37 cellular contexts compared by ENCODE assay signal in the genomic region with DNA sequence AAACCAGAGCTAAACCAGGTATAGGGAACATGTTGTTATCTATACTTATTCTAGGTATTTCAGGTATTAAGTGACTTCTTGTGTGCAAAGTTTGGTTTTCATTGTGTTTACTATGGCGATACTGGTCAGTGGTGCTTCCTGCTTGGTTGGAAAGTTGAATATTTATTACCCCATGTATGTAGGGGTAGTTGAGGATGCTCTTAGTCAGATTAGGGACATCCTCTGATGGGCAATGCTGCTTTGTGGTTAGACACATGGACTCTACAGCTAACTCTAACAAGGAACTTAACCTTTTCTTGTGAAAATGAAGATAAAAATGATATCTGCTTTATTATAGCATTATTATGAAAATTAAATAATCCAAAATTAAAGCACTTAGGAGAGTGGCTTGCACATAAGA. TPM values are rescaled to one million over a fixed set of nuclear protein-coding genes. Genes with fewer than 3 reads are reported as not detected.
"Had no signal": no experiment of that assay in that cellular context is flagged by ENCODE, and none has a peak within 500 bp of the region (broad histone marks: within the 10 kb centered on the region; RNA-seq: fewer than 3 reads in every experiment).

No MANE protein-coding gene starts in this region.

- H3K36me3 ChIP-seq: adrenal gland, esophagus muscularis mucosa, gastrocnemius medialis had no signal

- H3K4me3 ChIP-seq: adrenal gland, coronary artery, dorsolateral prefrontal cortex, esophagus muscularis mucosa, gastrocnemius medialis had no signal

- H3K4me1 Mint-ChIP-seq: activated CD4-positive, alpha-beta T cell treated with anti-CD3 and anti-CD28 coated beads for 36 hours; activated CD4-positive, alpha-beta T cell treated with anti-CD3 and anti-CD28 coated beads, Interleukin-2, amount 10 ng/mL, durations not matched to agents 24 days and 14 days; activated CD8-positive, alpha-beta memory T cell treated with anti-CD3 and anti-CD28 coated beads, Interleukin-2, amount 10 ng/mL, durations not matched to agents 7 days and 5 days; activated naive CD4-positive, alpha-beta T cell treated with anti-CD3 and anti-CD28 coated beads, Interleukin-2, amount 50 U/mL, for 24 hours; activated naive CD8-positive, alpha-beta T cell treated with anti-CD3 and anti-CD28 coated beads for 36 hours; activated naive CD8-positive, alpha-beta T cell treated with anti-CD3 and anti-CD28 coated beads, Interleukin-2, amount 50 U/mL, for 24 hours; brain; central memory CD8-positive, alpha-beta T cell had no signal

- H3K27ac Mint-ChIP-seq: activated CD4-positive, alpha-beta memory T cell treated with anti-CD3 and anti-CD28 coated beads for 36 hours; activated CD4-positive, alpha-beta T cell treated with anti-CD3 and anti-CD28 coated beads for 36 hours; activated CD4-positive, alpha-beta T cell treated with anti-CD3 and anti-CD28 coated beads, Interleukin-2, amount 10 ng/mL, durations not matched to agents 24 days and 14 days; activated CD8-positive, alpha-beta memory T cell treated with anti-CD3 and anti-CD28 coated beads, Interleukin-2, amount 10 ng/mL, durations not matched to agents 7 days and 5 days; activated CD8-positive, alpha-beta T cell treated with anti-CD3 and anti-CD28 coated beads, Interleukin-2, amount 10 ng/mL, durations not matched to agents 7 days and 5 days; activated naive CD4-positive, alpha-beta T cell treated with anti-CD3 and anti-CD28 coated beads for 36 hours; activated naive CD4-positive, alpha-beta T cell treated with anti-CD3 and anti-CD28 coated beads, Interleukin-2, amount 50 U/mL, for 24 hours; activated naive CD8-positive, alpha-beta T cell treated with anti-CD3 and anti-CD28 coated beads for 36 hours; activated naive CD8-positive, alpha-beta T cell treated with anti-CD3 and anti-CD28 coated beads, Interleukin-2, amount 50 U/mL, for 24 hours; activated T-helper 1 cell treated with anti-CD3 and anti-CD28 coated beads, Interleukin-12 subunit alpha, Interleukin-12 subunit beta, Interleukin-2, Interleukin-4 antibody, amounts not matched to agents 30 ng/mL and 10 ng/mL and 1 ng/mL, durations not matched to agents 14 hours and 24 hours and 36 hours; activated T-helper 2 cell treated with anti-CD3 and anti-CD28 coated beads, Interferon-gamma antibody, Interleukin-2, Interleukin-4, amounts not matched to agents 10 μg/mL and 5 μg/mL and 100 μg/mL, durations not matched to agents 14 hours and 24 hours and 36 hours; brain; dendritic cell treated with granulocyte-macrophage colony-stimulating factor and Interleukin-4, amounts not matched to agents 40 ng/mL and 50 ng/mL, for 4 days had no signal

- H3K27me3 ChIP-seq: adrenal gland, dorsolateral prefrontal cortex, esophagus muscularis mucosa, foreskin keratinocyte, gastrocnemius medialis had no signal

- H3K36me3 Mint-ChIP-seq: activated CD4-positive, alpha-beta memory T cell treated with anti-CD3 and anti-CD28 coated beads for 36 hours; activated CD8-positive, alpha-beta memory T cell treated with anti-CD3 and anti-CD28 coated beads, Interleukin-2, amount 10 ng/mL, durations not matched to agents 7 days and 5 days; activated naive CD4-positive, alpha-beta T cell treated with anti-CD3 and anti-CD28 coated beads, Interleukin-2, amount 50 U/mL, for 24 hours; activated naive CD8-positive, alpha-beta T cell treated with anti-CD3 and anti-CD28 coated beads for 36 hours; brain had no signal

- DNase-seq: activated CD4-positive, alpha-beta memory T cell treated with anti-CD3 and anti-CD28 coated beads for 36 hours; activated CD4-positive, alpha-beta T cell treated with anti-CD3 and anti-CD28 coated beads for 36 hours; activated CD4-positive, CD25-positive, alpha-beta regulatory T cell; activated CD4-positive, CD25-positive, alpha-beta regulatory T cell treated with anti-CD3 and anti-CD28 coated beads, Interleukin-2, amount 50 U/mL, for 72 hours; activated CD8-positive, alpha-beta memory T cell treated with anti-CD3 and anti-CD28 coated beads, Interleukin-2, amount 10 ng/mL, durations not matched to agents 7 days and 5 days; activated CD8-positive, alpha-beta memory T cell treated with anti-CD3 and anti-CD28 coated beads, Interleukin-2, amount 50 U/mL, for 4 hours; activated CD8-positive, alpha-beta T cell treated with anti-CD3 and anti-CD28 coated beads, Interleukin-2, amount 10 ng/mL, durations not matched to agents 7 days and 5 days; activated effector memory CD4-positive, alpha-beta T cell treated with anti-CD3 and anti-CD28 coated beads, Interleukin-2, amount 50 U/mL, for 16 hours; activated naive CD4-positive, alpha-beta T cell treated with anti-CD3 and anti-CD28 coated beads for 36 hours; activated naive CD8-positive, alpha-beta T cell treated with anti-CD3 and anti-CD28 coated beads for 36 hours; activated naive CD8-positive, alpha-beta T cell treated with anti-CD3 and anti-CD28 coated beads, Interleukin-2, amount 50 U/mL, for 24 hours; activated T-cell treated with anti-CD3 and anti-CD28 coated beads, Interleukin-2, amount 50 U/mL, for 1 hour; activated T-cell treated with anti-CD3 and anti-CD28 coated beads, Interleukin-2, amount 50 U/mL, for 48 hours; adrenal gland; amygdala; aorta; dorsolateral prefrontal cortex; effector memory CD4-positive, alpha-beta T cell; erythroblast; foreskin keratinocyte; gastrocnemius medialis; glutamatergic neuron; T-helper 2 cell had no signal

- H3K27ac ChIP-seq: adrenal gland, coronary artery, dorsolateral prefrontal cortex, esophagus muscularis mucosa, foreskin keratinocyte, gastrocnemius medialis had no signal

- H3K9me3 ChIP-seq: adrenal gland, esophagus muscularis mucosa, gastrocnemius medialis had no signal

- H3K9me3 Mint-ChIP-seq: activated CD4-positive, alpha-beta memory T cell treated with anti-CD3 and anti-CD28 coated beads for 36 hours; activated CD4-positive, alpha-beta T cell treated with anti-CD3 and anti-CD28 coated beads, Interleukin-2, amount 10 ng/mL, durations not matched to agents 24 days and 14 days; activated naive CD4-positive, alpha-beta T cell treated with anti-CD3 and anti-CD28 coated beads for 36 hours; activated naive CD4-positive, alpha-beta T cell treated with anti-CD3 and anti-CD28 coated beads, Interleukin-2, amount 50 U/mL, for 24 hours; activated naive CD8-positive, alpha-beta T cell treated with anti-CD3 and anti-CD28 coated beads for 36 hours; activated naive CD8-positive, alpha-beta T cell treated with anti-CD3 and anti-CD28 coated beads, Interleukin-2, amount 50 U/mL, for 24 hours; activated T-helper 1 cell treated with anti-CD3 and anti-CD28 coated beads, Interleukin-12 subunit alpha, Interleukin-12 subunit beta, Interleukin-2, Interleukin-4 antibody, amounts not matched to agents 30 ng/mL and 10 ng/mL and 1 ng/mL, durations not matched to agents 14 hours and 24 hours and 36 hours; activated T-helper 2 cell treated with anti-CD3 and anti-CD28 coated beads, Interferon-gamma antibody, Interleukin-2, Interleukin-4, amounts not matched to agents 10 μg/mL and 5 μg/mL and 100 μg/mL, durations not matched to agents 14 hours and 24 hours and 36 hours; brain; central memory CD8-positive, alpha-beta T cell; dendritic cell treated with granulocyte-macrophage colony-stimulating factor and Interleukin-4, amounts not matched to agents 40 ng/mL and 50 ng/mL, for 4 days had no signal

- H3K27me3 Mint-ChIP-seq: brain; dendritic cell treated with granulocyte-macrophage colony-stimulating factor and Interleukin-4, amounts not matched to agents 40 ng/mL and 50 ng/mL, for 4 days had no signal

- H3K4me1 ChIP-seq: adrenal gland, foreskin keratinocyte had no signal

- H3K4me3 Mint-ChIP-seq: activated CD4-positive, alpha-beta memory T cell treated with anti-CD3 and anti-CD28 coated beads for 36 hours; activated CD4-positive, alpha-beta T cell treated with anti-CD3 and anti-CD28 coated beads for 36 hours; activated CD4-positive, alpha-beta T cell treated with anti-CD3 and anti-CD28 coated beads, Interleukin-2, amount 10 ng/mL, durations not matched to agents 24 days and 14 days; activated CD8-positive, alpha-beta memory T cell treated with anti-CD3 and anti-CD28 coated beads, Interleukin-2, amount 10 ng/mL, durations not matched to agents 7 days and 5 days; activated CD8-positive, alpha-beta T cell treated with anti-CD3 and anti-CD28 coated beads, Interleukin-2, amount 10 ng/mL, durations not matched to agents 7 days and 5 days; activated naive CD4-positive, alpha-beta T cell treated with anti-CD3 and anti-CD28 coated beads for 36 hours; activated naive CD4-positive, alpha-beta T cell treated with anti-CD3 and anti-CD28 coated beads, Interleukin-2, amount 50 U/mL, for 24 hours; activated naive CD8-positive, alpha-beta T cell treated with anti-CD3 and anti-CD28 coated beads for 36 hours; activated naive CD8-positive, alpha-beta T cell treated with anti-CD3 and anti-CD28 coated beads, Interleukin-2, amount 50 U/mL, for 24 hours; activated T-helper 1 cell treated with anti-CD3 and anti-CD28 coated beads, Interleukin-12 subunit alpha, Interleukin-12 subunit beta, Interleukin-2, Interleukin-4 antibody, amounts not matched to agents 30 ng/mL and 10 ng/mL and 1 ng/mL, durations not matched to agents 14 hours and 24 hours and 36 hours; brain; central memory CD8-positive, alpha-beta T cell; dendritic cell treated with granulocyte-macrophage colony-stimulating factor and Interleukin-4, amounts not matched to agents 40 ng/mL and 50 ng/mL, for 4 days had no signal

RNA-seq across cellular contexts. Expression of gene CTAGE9, which starts 52.9 kb away (rescaled TPM):
- total RNA-seq: activated CD4-positive, alpha-beta memory T cell treated with anti-CD3 and anti-CD28 coated beads for 36 hours; activated CD4-positive, alpha-beta T cell treated with anti-CD3 and anti-CD28 coated beads, Interleukin-2, amount 10 ng/mL, durations not matched to agents 24 days and 14 days; activated CD8-positive, alpha-beta memory T cell treated with anti-CD3 and anti-CD28 coated beads for 36 hours; activated CD8-positive, alpha-beta memory T cell treated with anti-CD3 and anti-CD28 coated beads, Interleukin-2, amount 10 ng/mL, durations not matched to agents 7 days and 5 days; activated CD8-positive, alpha-beta T cell treated with anti-CD3 and anti-CD28 coated beads, Interleukin-2, amount 10 ng/mL, durations not matched to agents 7 days and 5 days; activated naive CD4-positive, alpha-beta T cell treated with anti-CD3 and anti-CD28 coated beads for 36 hours; activated naive CD8-positive, alpha-beta T cell treated with anti-CD3 and anti-CD28 coated beads for 36 hours; activated T-helper 1 cell treated with anti-CD3 and anti-CD28 coated beads, Interleukin-12 subunit alpha, Interleukin-12 subunit beta, Interleukin-2, Interleukin-4 antibody, amounts not matched to agents 30 ng/mL and 10 ng/mL and 1 ng/mL, durations not matched to agents 14 hours and 24 hours and 36 hours; activated T-helper 2 cell treated with anti-CD3 and anti-CD28 coated beads, Interferon-gamma antibody, Interleukin-2, Interleukin-4, amounts not matched to agents 10 μg/mL and 5 μg/mL and 100 μg/mL, durations not matched to agents 14 hours and 24 hours and 36 hours; adrenal gland; aorta; bronchial epithelial cell; cardiac septum; cerebellum; dorsolateral prefrontal cortex; esophagus muscularis mucosa; foreskin keratinocyte; gastrocnemius medialis; T-helper 1 cell treated with Interleukin-12 subunit alpha and Interleukin-12 subunit beta and Interleukin-4 antibody, amounts not matched to agents 30 ng/mL and 1 ng/mL, for 36 hours had no signal
- polyA plus RNA-seq: adrenal gland, aorta, foreskin keratinocyte had no signal
